In genomic region chr21:45255381-45256020, GRCh38 we compare ENCODE assay signal across 10 cellular contexts. TPM values are rescaled to one million over a fixed set of nuclear protein-coding genes. Genes with fewer than 3 reads are reported as not detected.
DNase-seq lines count a peak whose midpoint lies in the region; ATAC-seq and TF ChIP-seq lines count a peak whose summit lies in the region.
"Had no signal": no experiment of that assay in that cellular context is flagged by ENCODE, and none has a peak within 500 bp of the region (broad histone marks: within the 10 kb centered on the region; RNA-seq: fewer than 3 reads in every experiment).

No MANE protein-coding gene starts in this region.

- peaks cover 0 to 5% of the 10 kb centered on the region in 2 donors for H3K27me3 ChIP-seq in naive thymus-derived CD4-positive, alpha-beta T cell (ENCODE audit: control insufficient read depth in 2 of 2, insufficient read depth in 2 of 2, low read length in 2 of 2)

- H3K36me3 Mint-ChIP-seq in naive thymus-derived CD4-positive, alpha-beta T cell = no peaks in the 10 kb centered on the region
- H3K36me3 Mint-ChIP-seq in activated T-helper 1 cell treated with anti-CD3 and anti-CD28 coated beads, Interleukin-12 subunit alpha, Interleukin-12 subunit beta, Interleukin-2, Interleukin-4 antibody, amounts not matched to agents 30 ng/mL and 10 ng/mL and 1 ng/mL, durations not matched to agents 14 hours and 24 hours and 36 hours (ENCODE audit: low read depth) = no peaks in the 10 kb centered on the region

- H3K4me3 Mint-ChIP-seq in naive thymus-derived CD4-positive, alpha-beta T cell = peak overlapping the region in 5 of 10 donors; percentile 4 to 67 (median 33)
- H3K4me3 Mint-ChIP-seq in activated T-helper 1 cell treated with anti-CD3 and anti-CD28 coated beads, Interleukin-12 subunit alpha, Interleukin-12 subunit beta, Interleukin-2, Interleukin-4 antibody, amounts not matched to agents 30 ng/mL and 10 ng/mL and 1 ng/mL, durations not matched to agents 14 hours and 24 hours and 36 hours = no peak overlapping the region

- H3K27ac Mint-ChIP-seq in naive thymus-derived CD4-positive, alpha-beta T cell = peak overlapping the region in 1 of 9 donors; percentile 43
- no peak overlapping the region for H3K27ac Mint-ChIP-seq in activated T-helper 1 cell treated with anti-CD3 and anti-CD28 coated beads, Interleukin-12 subunit alpha, Interleukin-12 subunit beta, Interleukin-2, Interleukin-4 antibody, amounts not matched to agents 30 ng/mL and 10 ng/mL and 1 ng/mL, durations not matched to agents 14 hours and 24 hours and 36 hours

- CTCF ChIA-PET in naive thymus-derived CD4-positive, alpha-beta T cell (lab: Charles Lee) = interaction anchor here (0.6 kb wide), 1 partner anchor 163 kb away, joined by 3 read pairs; no protein-coding TSS in a partner anchor

- H3K4me3 ChIP-seq in naive thymus-derived CD4-positive, alpha-beta T cell (ENCODE audit: low read length) = no peak overlapping the region
- H3K4me3 ChIP-seq in foreskin fibroblast (ENCODE audit: low read depth in 1 of 2, low read length in 2 of 2) = no peak overlapping the region

- peaks cover 5 to 16% (median 13%) of the 10 kb centered on the region in 5 donors for H3K27me3 Mint-ChIP-seq in naive thymus-derived CD4-positive, alpha-beta T cell
- peaks cover 26% of the 10 kb centered on the region for H3K27me3 Mint-ChIP-seq in activated T-helper 1 cell treated with anti-CD3 and anti-CD28 coated beads, Interleukin-12 subunit alpha, Interleukin-12 subunit beta, Interleukin-2, Interleukin-4 antibody, amounts not matched to agents 30 ng/mL and 10 ng/mL and 1 ng/mL, durations not matched to agents 14 hours and 24 hours and 36 hours (ENCODE audit: insufficient read depth)

- peaks cover 0 to 18% (median 9%) of the 10 kb centered on the region in 7 donors for H3K4me1 Mint-ChIP-seq in naive thymus-derived CD4-positive, alpha-beta T cell
- H3K4me1 Mint-ChIP-seq in activated T-helper 1 cell treated with anti-CD3 and anti-CD28 coated beads, Interleukin-12 subunit alpha, Interleukin-12 subunit beta, Interleukin-2, Interleukin-4 antibody, amounts not matched to agents 30 ng/mL and 10 ng/mL and 1 ng/mL, durations not matched to agents 14 hours and 24 hours and 36 hours (ENCODE audit: low read depth) = peaks cover 9% of the 10 kb centered on the region

- no peak overlapping the region for H3K27ac ChIP-seq in naive thymus-derived CD4-positive, alpha-beta T cell (ENCODE audit: low read depth, low read length)

- H3K9me3 ChIP-seq in naive thymus-derived CD4-positive, alpha-beta T cell (ENCODE audit: control insufficient read depth in 2 of 3, low read length in 3 of 3) = no peaks in the 10 kb centered on the region

- TF ChIP-seq CTCF in foreskin fibroblast (IDR thresholded peaks at IDR 0.05; ENCODE audit: low read depth, low read length) = no peak

- POLR2A ChIA-PET in naive thymus-derived CD4-positive, alpha-beta T cell (lab: Charles Lee) = interaction anchor here (0.6 kb wide), 1 partner anchor 526 kb away, joined by 3 read pairs; no protein-coding TSS in a partner anchor

- DNase-seq in activated CD4-positive, CD25-positive, alpha-beta regulatory T cell treated with anti-CD3 and anti-CD28 coated beads, Interleukin-2, amount 50 U/mL, for 72 hours = peak; percentile 44
- DNase-seq in activated CD4-positive, CD25-positive, alpha-beta regulatory T cell (lab: John Stamatoyannopoulos, UW) = no peak
- DNase-seq in NCI-H2029 (lab: John Stamatoyannopoulos, UW) (peak; percentile 86), SIG-M5 (lab: John Stamatoyannopoulos, UW) (no peak), foreskin fibroblast (no peak)
- peak; percentile 47 for DNase-seq in activated CD8-positive, alpha-beta memory T cell treated with anti-CD3 and anti-CD28 coated beads, Interleukin-2, amount 50 U/mL, for 48 hours
- peak in 1 of 9 donors; percentile 31 for DNase-seq in naive thymus-derived CD4-positive, alpha-beta T cell
- no peak for DNase-seq in activated T-helper 1 cell treated with anti-CD3 and anti-CD28 coated beads, Interleukin-12 subunit alpha, Interleukin-12 subunit beta, Interleukin-2, Interleukin-4 antibody, amounts not matched to agents 30 ng/mL and 10 ng/mL and 1 ng/mL, durations not matched to agents 14 hours and 24 hours and 36 hours (ENCODE audit: low spot score)
- DNase-seq: activated gamma-delta T cell treated with Interleukin-2 at 50 U/mL for 16 hours; stimulated activated naive CD4-positive, alpha-beta T cell treated with Interleukin-2 at 50 U/mL for 16 hours had no signal

- no peaks in the 10 kb centered on the region for H3K9me3 Mint-ChIP-seq in naive thymus-derived CD4-positive, alpha-beta T cell
- no peaks in the 10 kb centered on the region for H3K9me3 Mint-ChIP-seq in activated T-helper 1 cell treated with anti-CD3 and anti-CD28 coated beads, Interleukin-12 subunit alpha, Interleukin-12 subunit beta, Interleukin-2, Interleukin-4 antibody, amounts not matched to agents 30 ng/mL and 10 ng/mL and 1 ng/mL, durations not matched to agents 14 hours and 24 hours and 36 hours

- H3K4me1 ChIP-seq in naive thymus-derived CD4-positive, alpha-beta T cell (ENCODE audit: control insufficient read depth in 2 of 2, insufficient read depth in 2 of 2, low read length in 2 of 2) = peaks cover 0 to 5% of the 10 kb centered on the region in 2 donors

- intact Hi-C loops in naive thymus-derived CD4-positive, alpha-beta T cell (cut with micrococcal nuclease) = loop anchor here in 1 of 2 donors (10.0 kb wide), 1 partner anchor 101 kb away; no protein-coding TSS in a partner anchor
- intact Hi-C loops in activated T-helper 1 cell treated with anti-CD3 and anti-CD28 coated beads, Interleukin-12 subunit alpha, Interleukin-12 subunit beta, Interleukin-2, Interleukin-4 antibody, amounts not matched to agents 30 ng/mL and 10 ng/mL and 1 ng/mL, durations not matched to agents 14 hours and 24 hours and 36 hours (cut with micrococcal nuclease) = no loop called here

- no peaks in the 10 kb centered on the region for H3K36me3 ChIP-seq in naive thymus-derived CD4-positive, alpha-beta T cell (ENCODE audit: control insufficient read depth in 2 of 3, insufficient read depth in 3 of 3, low read length in 3 of 3)

- peak; percentile 67 for ATAC-seq in naive thymus-derived CD4-positive, alpha-beta T cell

RNA-seq across cellular contexts. Expression of gene POFUT2, which starts 32.2 kb away (rescaled TPM):
- total RNA-seq in naive thymus-derived CD4-positive, alpha-beta T cell = 10 to 100 TPM; 20.1 to 53.3 (median 47.8) TPM
- polyA plus RNA-seq in naive thymus-derived CD4-positive, alpha-beta T cell = 1 to 10 TPM; 3.8 to 5.4 TPM
- 14.3 and 17.6 TPM in 2 replicates for total RNA-seq in activated T-helper 1 cell treated with anti-CD3 and anti-CD28 coated beads, Interleukin-12 subunit alpha, Interleukin-12 subunit beta, Interleukin-2, Interleukin-4 antibody, amounts not matched to agents 30 ng/mL and 10 ng/mL and 1 ng/mL, durations not matched to agents 14 hours and 24 hours and 36 hours

Comparison
In these comparisons a context has a peak if more than half of its experiments do, and no peak if none do; other contexts are left out.
1. DNase-seq: peak in activated CD4-positive, CD25-positive, alpha-beta regulatory T cell treated with anti-CD3 and anti-CD28 coated beads, Interleukin-2, amount 50 U/mL, for 72 hours (single experiment), NCI-H2029 (single experiment) and activated CD8-positive, alpha-beta memory T cell treated with anti-CD3 and anti-CD28 coated beads, Interleukin-2, amount 50 U/mL, for 48 hours (single experiment); none in activated CD4-positive, CD25-positive, alpha-beta regulatory T cell (0 of 4), activated T-helper 1 cell treated with anti-CD3 and anti-CD28 coated beads, Interleukin-12 subunit alpha, Interleukin-12 subunit beta, Interleukin-2, Interleukin-4 antibody, amounts not matched to agents 30 ng/mL and 10 ng/mL and 1 ng/mL, durations not matched to agents 14 hours and 24 hours and 36 hours (single experiment), SIG-M5 (single experiment) and foreskin fibroblast (0 of 2).